Comparison of ENCODE assay signal across 17 cellular contexts in genomic region chr20:10531848-10532247, GRCh38.
DNase-seq lines count a peak whose midpoint lies in the region; ATAC-seq and TF ChIP-seq lines count a peak whose summit lies in the region.
"Had no signal": no experiment of that assay in that cellular context is flagged by ENCODE, and none has a peak within 500 bp of the region (broad histone marks: within the 10 kb centered on the region; RNA-seq: fewer than 3 reads in every experiment).

No MANE protein-coding gene starts in this region.

- no peak overlapping the region for H3K56ac ChIP-seq in IMR-90 (ENCODE audit: extremely low read depth, insufficient read depth, low read length)

- peak overlapping the region; percentile 43; the same call in 1 of the 2 replicates for H2AK5ac ChIP-seq in IMR-90 (ENCODE audit: low read depth, low read length)

- DNase-seq in IMR-90 (peak; percentile 93), astrocyte of the spinal cord (ENCODE audit: low read depth, low spot score) (peak; percentile 82), fibroblast of pulmonary artery (ENCODE audit: low read depth) (peak; percentile 70), iPS-NIHi11 (ENCODE audit: low spot score) (no peak), activated T-cell treated with anti-CD3 and anti-CD28 coated beads for 4 hours (no peak)
- no peak for DNase-seq in CD8-positive, alpha-beta T cell
- DNase-seq: ACHN, DMS79 treated with DMSO at 0.1 percent for 48 hours, GDM1, H7, KG1, NCI-H1105 treated with DMSO at 0.1 percent for 48 hours, NCI-H1694 had no signal

- no peak overlapping the region for H3K4me2 ChIP-seq in IMR-90 (ENCODE audit: low read depth, low read length)

- H4K20me1 ChIP-seq in IMR-90 (ENCODE audit: insufficient read depth, low read length): no peaks in the 10 kb centered on the region

- TF ChIP-seq RAD21 in IMR-90 (IDR thresholded peaks at IDR 0.05; ENCODE audit: low read length): no peak

- H2AFZ ChIP-seq in IMR-90 (replicated peaks; ENCODE audit: low read length, poor library complexity): no peak overlapping the region

- peaks cover 6% of the 10 kb centered on the region for H3K4me1 ChIP-seq in IMR-90 (ENCODE audit: control insufficient read depth, insufficient read depth, low read length)
- no peaks in the 10 kb centered on the region for H3K4me1 ChIP-seq in CD8-positive, alpha-beta T cell (ENCODE audit: insufficient read depth, low read length)

- H4K91ac ChIP-seq in IMR-90 (ENCODE audit: insufficient read depth, low read depth, low read length): no peak overlapping the region

- BruUV-seq in IMR-90 (replicated peaks; lab: Mats Ljungman, UMichigan): no TSS peak

- intact Hi-C loops in IMR-90 (cut with micrococcal nuclease): no loop called here
- intact Hi-C loops in CD8-positive, alpha-beta T cell (cut with DNase I, micrococcal nuclease): loop anchor here (5.0 to 10.0 kb wide), 2 partner anchors 60 to 547 kb away; no protein-coding TSS in a partner anchor

- in situ Hi-C loops in IMR-90 (cut with MboI; ENCODE audit: low sequenced_read_pairs) (loop anchor here (25.0 kb wide), 1 partner anchor 545 kb away; no protein-coding TSS in a partner anchor), astrocyte of the spinal cord (cut with HindIII; ENCODE audit: low sequenced_read_pairs) (no loop called here)

- dilution Hi-C loops in IMR-90 (cut with HindIII; ENCODE audit: low sequenced_read_pairs, unreplicated experiment): no loop called here

- no peak overlapping the region for H3K18ac ChIP-seq in IMR-90 (ENCODE audit: low read depth, low read length)

- no peak overlapping the region for H3K27ac ChIP-seq in IMR-90 (ENCODE audit: insufficient read depth, low read length)
- no peak overlapping the region for H3K27ac ChIP-seq in CD8-positive, alpha-beta T cell (ENCODE audit: low read depth, low read length)
- H3K27ac ChIP-seq: C4-2B had no signal

- CTCF ChIA-PET in IMR-90 (lab: Yijun Ruan, JAX): no interaction called here
- CTCF ChIA-PET in CD8-positive, alpha-beta T cell (lab: Charles Lee): interaction anchor here (1.7 kb wide), 1 partner anchor 10 kb away, joined by 6 read pairs; no protein-coding TSS in a partner anchor

- POLR2A ChIA-PET in IMR-90 (lab: Charles Lee; ENCODE audit: unreplicated experiment): no interaction called here
- POLR2A ChIA-PET in CD8-positive, alpha-beta T cell (lab: Charles Lee): no interaction called here

- no peaks in the 10 kb centered on the region for H3K27me3 ChIP-seq in IMR-90 (ENCODE audit: control insufficient read depth, insufficient read depth, low read length)
- no peaks in the 10 kb centered on the region for H3K27me3 ChIP-seq in CD8-positive, alpha-beta T cell (ENCODE audit: insufficient read depth, low read length)

- H3K36me3 ChIP-seq in IMR-90 (ENCODE audit: control insufficient read depth, insufficient read depth, low read length): no peaks in the 10 kb centered on the region
- H3K36me3 ChIP-seq in CD8-positive, alpha-beta T cell (ENCODE audit: insufficient read depth, low read length): no peaks in the 10 kb centered on the region

- TF ChIP-seq CTCF in IMR-90 (conservative IDR thresholded peaks at IDR 0.05; ENCODE audit: low read depth, low read length): no peak
- TF ChIP-seq CTCF in astrocyte of the spinal cord (IDR thresholded peaks at IDR 0.05; ENCODE audit: low read depth, low read length): no peak
- no peak for TF ChIP-seq CTCF in fibroblast of pulmonary artery (IDR thresholded peaks at IDR 0.05; ENCODE audit: low read length, missing control alignments)
- no peak for TF ChIP-seq CTCF in CD8-positive, alpha-beta T cell (IDR thresholded peaks at IDR 0.05)

- no peaks in the 10 kb centered on the region for H3K9me3 Mint-ChIP-seq in CD8-positive, alpha-beta T cell

- no peaks in the 10 kb centered on the region for H3K9me3 ChIP-seq in IMR-90 (ENCODE audit: control insufficient read depth, insufficient read depth, low read length)
- H3K9me3 ChIP-seq in CD8-positive, alpha-beta T cell (ENCODE audit: low read length): no peaks in the 10 kb centered on the region

- H3K14ac ChIP-seq in IMR-90 (replicated peaks; ENCODE audit: low read depth, low read length): peak overlapping the region; percentile 64; the same call in 1 of the 2 replicates

- H4K8ac ChIP-seq in IMR-90 (ENCODE audit: low read depth in 2 of 2, low read length in 2 of 2): 0 out of 4 replicates have a peak overlapping the region, but pooled peaks of 1 of the 2 experiments have one; percentile 18

- H4K5ac ChIP-seq in IMR-90 (ENCODE audit: low read depth, low read length): no peak overlapping the region

- H3K36me3 Mint-ChIP-seq in CD8-positive, alpha-beta T cell: peaks cover 9% of the 10 kb centered on the region

- H2BK5ac ChIP-seq in IMR-90 (ENCODE audit: low read depth, low read length, poor library complexity, severe bottlenecking): no peak overlapping the region

- peaks cover 0 to 9% of the 10 kb centered on the region in 2 experiments; a peak in 1 of 4 replicates for H3K79me1 ChIP-seq in IMR-90 (ENCODE audit: low read depth in 1 of 2, low read length in 2 of 2)

- peaks cover 11% of the 10 kb centered on the region for H3K4me1 Mint-ChIP-seq in CD8-positive, alpha-beta T cell (ENCODE audit: low read depth)

- H3K27me3 Mint-ChIP-seq in CD8-positive, alpha-beta T cell (ENCODE audit: low read depth): no peaks in the 10 kb centered on the region

- no peak overlapping the region for H3K9ac ChIP-seq in IMR-90 (ENCODE audit: low read depth, low read length)

- peak overlapping the region; percentile 53; the same call in 1 of the 2 replicates for H2BK120ac ChIP-seq in IMR-90 (ENCODE audit: low read depth, low read length)

- peaks cover 6% of the 10 kb centered on the region; the same call in 1 of the 2 replicates for H3K9me1 ChIP-seq in IMR-90 (ENCODE audit: insufficient read depth, low read length)

- peak overlapping the region; percentile 29; the same call in 1 of the 2 replicates for H2BK20ac ChIP-seq in IMR-90 (ENCODE audit: low read depth, low read length)

- TF ChIP-seq POLR2A in IMR-90 (IDR thresholded peaks at IDR 0.05; ENCODE audit: low read depth, low read length): no peak

- peak overlapping the region; percentile 59; the same call in 1 of the 3 replicates for H2BK15ac ChIP-seq in IMR-90 (ENCODE audit: low read depth, low read length)

- no peak overlapping the region for H3K4me3 ChIP-seq in IMR-90 (ENCODE audit: insufficient read depth, low read depth, low read length)
- H3K4me3 ChIP-seq in astrocyte of the spinal cord (ENCODE audit: low read depth, low read length): no peak overlapping the region
- H3K4me3 ChIP-seq in fibroblast of pulmonary artery (replicated peaks; ENCODE audit: low read depth, low read length): no peak overlapping the region
- no peak overlapping the region for H3K4me3 ChIP-seq in CD8-positive, alpha-beta T cell (ENCODE audit: low read depth, low read length)

- no peak overlapping the region for H3K27ac Mint-ChIP-seq in CD8-positive, alpha-beta T cell

- WGBS in IMR-90 (ENCODE audit: extremely low coverage in 2 of 2, insufficient read length in 1 of 2), 2 experiments: no CpG with 5 or more reads among the region's 3 CpGs

- H3K4me3 Mint-ChIP-seq in CD8-positive, alpha-beta T cell: no peak overlapping the region

- H3K4ac ChIP-seq in IMR-90 (ENCODE audit: low read depth, low read length): no peak overlapping the region; the same call in 1 of the 2 replicates

- ATAC-seq in IMR-90 (ENCODE audit: low read depth) (peak; percentile 46), GM18858 (IDR thresholded peaks at IDR 0.05; ENCODE audit: unreplicated experiment) (no peak)
- ATAC-seq in CD8-positive, alpha-beta T cell: no peak
- ATAC-seq: Panc1, Right ventricle myocardium inferior had no signal

- H3K23ac ChIP-seq in IMR-90 (ENCODE audit: low read depth, low read length): no peak overlapping the region

- H2AK9ac ChIP-seq in IMR-90 (replicated peaks; ENCODE audit: low read depth, low read length, poor library complexity): no peak overlapping the region

TF ChIP-seq in IMR-90, 13 proteins besides CTCF, POLR2A, EP300 and RAD21:
- TF ChIP-seq RCOR1 (IDR thresholded peaks at IDR 0.05; ENCODE audit: insufficient replicate concordance, low read length) (no peak), MXI1 (IDR thresholded peaks at IDR 0.05; ENCODE audit: borderline replicate concordance, low read depth, low read length) (no peak), CHD1 (IDR thresholded peaks at IDR 0.05; ENCODE audit: low read depth, low read length) (no peak), NFE2L2 (IDR thresholded peaks at IDR 0.05; ENCODE audit: low read depth, low read length) (no peak), MAZ (IDR thresholded peaks at IDR 0.05; ENCODE audit: borderline replicate concordance, low read depth, low read length) (no peak), MAFK (IDR thresholded peaks at IDR 0.05; ENCODE audit: low read depth, low read length) (no peak), ELK1 (IDR thresholded peaks at IDR 0.05; ENCODE audit: borderline replicate concordance, low read depth, low read length) (no peak), FOS (IDR thresholded peaks at IDR 0.05; ENCODE audit: low read depth, low read length) (peak; percentile 49), CEBPB (IDR thresholded peaks at IDR 0.05; ENCODE audit: low read depth, low read length) (peak; percentile 29; the same call in 1 of the 2 replicates), BHLHE40 (IDR thresholded peaks at IDR 0.05; ENCODE audit: low read depth, low read length) (no peak), USF2 (IDR thresholded peaks at IDR 0.05; ENCODE audit: low read depth, low read length) (no peak), RFX5 (IDR thresholded peaks at IDR 0.05; ENCODE audit: low read depth, low read length) (no peak), SMC3 (IDR thresholded peaks at IDR 0.05; ENCODE audit: low read depth, low read length) (no peak)

Comparison
In these comparisons a context has a peak if more than half of its experiments do, and no peak if none do; other contexts are left out.
1. DNase-seq: peak in IMR-90 (single experiment), astrocyte of the spinal cord (single experiment) and fibroblast of pulmonary artery (single experiment); none in CD8-positive, alpha-beta T cell (0 of 7), iPS-NIHi11 (single experiment) and activated T-cell treated with anti-CD3 and anti-CD28 coated beads for 4 hours (single experiment).